ENCODE assay signal across 10 cellular contexts in the genomic region with DNA sequence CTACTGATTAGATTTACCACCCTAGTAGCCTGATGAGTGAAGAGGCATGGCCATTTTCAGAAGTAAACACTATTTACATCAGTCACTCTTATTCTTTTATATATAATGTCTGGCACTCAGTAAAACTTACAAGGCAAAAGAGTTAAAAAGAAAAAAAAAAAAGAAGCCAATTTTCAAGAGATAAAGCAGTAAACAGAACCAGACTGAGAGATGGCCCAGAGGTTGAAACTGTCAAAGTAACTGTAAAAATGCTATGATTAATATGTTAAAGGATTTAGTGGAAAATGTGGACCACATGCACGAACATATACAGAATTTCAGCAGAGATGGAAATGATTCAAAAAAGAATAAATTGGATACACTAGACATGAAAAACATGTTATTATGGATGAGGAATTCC. TPM values are rescaled to one million over a fixed set of nuclear protein-coding genes. Genes with fewer than 3 reads are reported as not detected.
"Had no signal": no experiment of that assay in that cellular context is flagged by ENCODE, and none has a peak within 500 bp of the region (broad histone marks: within the 10 kb centered on the region; RNA-seq: fewer than 3 reads in every experiment).

No MANE protein-coding gene starts in this region.

- FAIRE-seq: H1, H54, HTR-8/SVneo had no signal

- H3K27ac Mint-ChIP-seq: GM23338, H9, HFFc6 had no signal

- H3K4me1 Mint-ChIP-seq: GM23338, H9 had no signal

- DNase-seq: H9, HCEC 1CT, HFFc6, IMR-90, KBM-7 had no signal

- H3K4me3 ChIP-seq: GM23338 had no signal

- H3K4me3 Mint-ChIP-seq: GM23338, H9, HFFc6 had no signal

- H3K4me2 ChIP-seq: GM23338 had no signal

- ATAC-seq: GM23338 had no signal

- H2AFZ ChIP-seq: GM23338 had no signal

RNA-seq across cellular contexts. Expression of gene GPR150, which starts 6.4 kb away (rescaled TPM):
- total RNA-seq: H1, H9, HT-29 had no signal
